ENCODE assay signal across 13 cellular contexts in the genomic region with DNA sequence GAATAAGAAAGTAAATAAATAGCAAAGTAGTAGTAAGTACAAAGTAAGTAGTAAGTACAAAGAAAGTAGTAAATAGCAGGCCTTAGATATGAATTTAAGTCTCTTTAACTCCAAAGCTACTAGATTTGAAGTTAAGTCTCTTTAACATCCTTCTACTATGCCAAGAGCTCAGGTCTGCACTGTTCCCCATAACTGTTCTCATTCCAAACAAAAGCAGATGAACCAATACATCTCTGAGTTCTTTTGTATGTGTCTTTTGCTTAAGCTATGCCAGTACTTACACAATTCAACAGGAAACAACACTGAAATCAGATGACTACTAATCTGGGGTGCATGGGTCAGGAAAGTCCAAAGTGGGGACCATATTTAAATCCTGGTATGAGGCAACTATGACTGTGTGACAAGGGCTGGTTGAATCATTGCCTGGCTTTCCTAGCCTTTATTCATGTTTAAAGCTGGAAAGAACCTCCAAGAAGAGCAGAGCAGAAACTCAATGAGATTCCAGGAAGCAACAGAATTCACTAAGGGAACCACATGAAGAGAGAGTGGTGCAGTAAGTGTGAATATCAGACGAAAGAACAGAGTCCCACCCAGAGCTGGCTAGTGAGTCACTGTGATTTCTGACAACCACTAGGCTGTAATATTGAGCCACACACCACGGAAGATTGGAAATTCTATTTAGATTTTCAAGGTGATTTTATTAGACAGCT. TPM values are rescaled to one million over a fixed set of nuclear protein-coding genes. Genes with fewer than 3 reads are reported as not detected.
DNase-seq lines count a peak whose midpoint lies in the region; ATAC-seq and TF ChIP-seq lines count a peak whose summit lies in the region.
"Had no signal": no experiment of that assay in that cellular context is flagged by ENCODE, and none has a peak within 500 bp of the region (broad histone marks: within the 10 kb centered on the region; RNA-seq: fewer than 3 reads in every experiment).

No MANE protein-coding gene starts in this region.

- intact Hi-C loops in Right ventricle myocardium inferior (cut with DNase I) (no loop called here), aorta (cut with DNase I) (no loop called here), Calu3 (cut with micrococcal nuclease; ENCODE audit: unreplicated experiment) (no loop called here)

- peak in 1 of 2 donors; percentile 7 for TF ChIP-seq POLR2A in gastroesophageal sphincter (IDR thresholded peaks at IDR 0.05)

- TF ChIP-seq CTCF in right atrium auricular region (IDR thresholded peaks at IDR 0.05) (peak in 1 of 2 donors; percentile 21), gastroesophageal sphincter (IDR thresholded peaks at IDR 0.05) (no peak), Calu3 (IDR thresholded peaks at IDR 0.05; ENCODE audit: unreplicated experiment) (no peak)

- H3K36me3 ChIP-seq in right atrium auricular region (no peaks in the 10 kb centered on the region), adipocyte (ENCODE audit: control insufficient read depth, insufficient read depth, low read length, severe bottlenecking) (no peaks in the 10 kb centered on the region), gastroesophageal sphincter (no peaks in the 10 kb centered on the region), aorta (ENCODE audit: control insufficient read depth in 1 of 2, insufficient read depth in 2 of 2, low read length in 1 of 2) (no peaks in the 10 kb centered on the region)
- H3K36me3 ChIP-seq: BLaER1, neutrophil, WERI-Rb-1 had no signal

- no peak overlapping the region for H3K9ac ChIP-seq in adipocyte (ENCODE audit: low read length)
- H3K9ac ChIP-seq: BLaER1 had no signal

- H3K27me3 ChIP-seq in right atrium auricular region = no peaks in the 10 kb centered on the region
- no peaks in the 10 kb centered on the region for H3K27me3 ChIP-seq in adipocyte (replicated peaks; ENCODE audit: control insufficient read depth, insufficient read depth, low read length)
- no peaks in the 10 kb centered on the region for H3K27me3 ChIP-seq in gastroesophageal sphincter
- no peaks in the 10 kb centered on the region for H3K27me3 ChIP-seq in aorta (ENCODE audit: control insufficient read depth in 1 of 2, insufficient read depth in 2 of 2, low read length in 1 of 2)
- H3K27me3 ChIP-seq: BLaER1, neutrophil had no signal

- CTCF ChIA-PET in Calu3 (lab: Charles Lee) = interaction anchor here (0.7 to 0.9 kb wide), 2 partner anchors 127 to 355 kb away, joined by 4 read pairs; no protein-coding TSS in a partner anchor

- H3K27ac ChIP-seq in right atrium auricular region (no peak overlapping the region), gastroesophageal sphincter (no peak overlapping the region), aorta (ENCODE audit: low read depth in 1 of 2, low read length in 2 of 2) (no peak overlapping the region)
- H3K27ac ChIP-seq: BLaER1, neutrophil, WERI-Rb-1 had no signal

- H3K4me3 Mint-ChIP-seq in Calu3 (ENCODE audit: low read depth, unreplicated experiment) = no peak overlapping the region

- H3K27me3 Mint-ChIP-seq in Calu3 (ENCODE audit: unreplicated experiment) = no peaks in the 10 kb centered on the region

- ATAC-seq in Right ventricle myocardium inferior = peak; percentile 69
- ATAC-seq in gastroesophageal sphincter = peak; percentile 34
- peak; percentile 60 for ATAC-seq in aorta (ENCODE audit: low FRiP score)

- no TSS peak for BruUV-seq in Calu3 (replicated peaks; lab: Mats Ljungman, UMichigan)

- DNase-seq in Right ventricle myocardium inferior (ENCODE audit: missing footprints) = no peak
- DNase-seq in right atrium auricular region (ENCODE audit: low spot score) = no peak
- peak; percentile 62 for DNase-seq in adipocyte (ENCODE audit: low read depth)
- no peak for DNase-seq in aorta
- no peak for DNase-seq in Calu3
- DNase-seq in activated CD4-positive, alpha-beta T cell treated with anti-CD3 and anti-CD28 coated beads for 1 hour = no peak
- no peak for DNase-seq in SK-N-DZ (ENCODE audit: low spot score)
- DNase-seq: NCI-H2081 treated with DMSO at 0.1 percent for 48 hours; stimulated activated CD4-positive, alpha-beta T cell treated with anti-CD3 and anti-CD28 coated beads, Interleukin-4, amount 100 ng/mL, for 4 hours; WERI-Rb-1 had no signal

- no peak for TF ChIP-seq EP300 in gastroesophageal sphincter (IDR thresholded peaks at IDR 0.05)

- H3K4me1 ChIP-seq in right atrium auricular region (peaks cover 0 to 7% of the 10 kb centered on the region in 2 donors), adipocyte (ENCODE audit: control insufficient read depth, insufficient read depth, low read length) (peaks cover 19% of the 10 kb centered on the region), gastroesophageal sphincter (peaks cover 0 to 6% (median 0%) of the 10 kb centered on the region in 3 donors), aorta (ENCODE audit: control insufficient read depth in 1 of 2, insufficient read depth in 2 of 2, low read length in 2 of 2) (peaks cover 0 to 2% of the 10 kb centered on the region in 2 donors)
- H3K4me1 ChIP-seq: BLaER1 had no signal

- H3K9me3 ChIP-seq in right atrium auricular region = no peaks in the 10 kb centered on the region
- no peaks in the 10 kb centered on the region for H3K9me3 ChIP-seq in adipocyte (ENCODE audit: control insufficient read depth, low read length)
- no peaks in the 10 kb centered on the region for H3K9me3 ChIP-seq in gastroesophageal sphincter
- no peaks in the 10 kb centered on the region for H3K9me3 ChIP-seq in aorta (ENCODE audit: control insufficient read depth, low read length)
- H3K9me3 ChIP-seq: BLaER1, neutrophil had no signal

- no peaks in the 10 kb centered on the region for H3K9me3 Mint-ChIP-seq in Calu3 (ENCODE audit: low read depth, unreplicated experiment)

- H3K4me1 Mint-ChIP-seq in Calu3 (ENCODE audit: low read depth, unreplicated experiment) = peaks cover 20% of the 10 kb centered on the region

- H3K36me3 Mint-ChIP-seq in Calu3 (ENCODE audit: insufficient read depth, unreplicated experiment) = no peaks in the 10 kb centered on the region

- H3K27ac Mint-ChIP-seq in Calu3 (ENCODE audit: unreplicated experiment) = no peak overlapping the region

- H3K4me3 ChIP-seq in right atrium auricular region = no peak overlapping the region
- H3K4me3 ChIP-seq in adipocyte (ENCODE audit: low read length) = no peak overlapping the region
- H3K4me3 ChIP-seq in gastroesophageal sphincter = no peak overlapping the region
- no peak overlapping the region for H3K4me3 ChIP-seq in aorta (ENCODE audit: low read length in 2 of 2)
- H3K4me3 ChIP-seq: BLaER1 had no signal

- WGBS in gastroesophageal sphincter (ENCODE audit: low coverage in 1 of 2), 2 donors = 56 to 61% methylated on average over 2 of the region's 2 CpGs
- WGBS in aorta, 2 donors = 79 to 87% methylated on average over 2 of the region's 2 CpGs

RNA-seq across cellular contexts. Expression of a gene that starts 51.0 kb away (rescaled TPM):
- total RNA-seq in Right ventricle myocardium inferior (5.4 TPM), right atrium auricular region (10 to 100 TPM in 1 of 2 donors, 1 to 10 TPM in 1; 2.5 to 12.8 TPM), gastroesophageal sphincter (1 to 10 TPM in 2 of 4 donors, under 1 TPM in 2; 0.47 to 4.0 (median 1.4) TPM), aorta (10 to 100 TPM in 1 of 2 donors, 1 to 10 TPM in 1; 8.8 to 12.9 TPM), Calu3 (2022) (3.0 and 5.1 TPM in 2 replicates)
- polyA plus RNA-seq in aorta = 1 to 10 TPM; 1.4 to 2.0 TPM
- 0.13 TPM in 1 of 2 replicates, not detected in the other for polyA plus RNA-seq in SK-N-DZ (2014; cell fraction: cytosol; rRNA removed)
- polyA plus RNA-seq in SK-N-DZ (2014; cell fraction: nucleus; rRNA removed) = 0.34 and 0.73 TPM in 2 replicates
